Comparison of ENCODE assay signal across 1 cellular context in the genomic region with DNA sequence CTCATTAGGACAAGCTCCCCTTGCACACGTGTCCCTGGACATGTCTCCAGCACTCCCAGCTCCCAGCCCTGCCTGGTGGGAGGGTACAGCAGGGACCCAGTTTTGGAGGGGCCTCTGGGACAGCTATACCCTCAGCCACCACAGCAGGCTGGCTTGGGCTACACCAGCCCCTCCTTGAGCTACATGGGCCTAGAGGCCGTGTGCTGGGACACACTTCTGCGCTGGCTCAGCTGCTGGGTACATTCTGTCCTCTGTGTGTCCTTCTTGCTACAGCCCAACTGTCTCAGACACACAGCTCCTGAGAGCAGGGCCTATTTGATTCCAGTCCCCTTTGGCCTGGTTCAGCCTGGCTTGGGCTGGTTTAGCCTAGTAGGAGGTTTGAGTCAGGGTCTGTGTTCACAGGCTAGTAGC.
TF ChIP-seq lines count a peak whose summit lies in the region.

No MANE protein-coding gene starts in this region.

TF ChIP-seq in GM23338, 12 proteins besides CTCF, POLR2A, EP300 and RAD21 (continued from another document):
- TF ChIP-seq, protein P1, sequence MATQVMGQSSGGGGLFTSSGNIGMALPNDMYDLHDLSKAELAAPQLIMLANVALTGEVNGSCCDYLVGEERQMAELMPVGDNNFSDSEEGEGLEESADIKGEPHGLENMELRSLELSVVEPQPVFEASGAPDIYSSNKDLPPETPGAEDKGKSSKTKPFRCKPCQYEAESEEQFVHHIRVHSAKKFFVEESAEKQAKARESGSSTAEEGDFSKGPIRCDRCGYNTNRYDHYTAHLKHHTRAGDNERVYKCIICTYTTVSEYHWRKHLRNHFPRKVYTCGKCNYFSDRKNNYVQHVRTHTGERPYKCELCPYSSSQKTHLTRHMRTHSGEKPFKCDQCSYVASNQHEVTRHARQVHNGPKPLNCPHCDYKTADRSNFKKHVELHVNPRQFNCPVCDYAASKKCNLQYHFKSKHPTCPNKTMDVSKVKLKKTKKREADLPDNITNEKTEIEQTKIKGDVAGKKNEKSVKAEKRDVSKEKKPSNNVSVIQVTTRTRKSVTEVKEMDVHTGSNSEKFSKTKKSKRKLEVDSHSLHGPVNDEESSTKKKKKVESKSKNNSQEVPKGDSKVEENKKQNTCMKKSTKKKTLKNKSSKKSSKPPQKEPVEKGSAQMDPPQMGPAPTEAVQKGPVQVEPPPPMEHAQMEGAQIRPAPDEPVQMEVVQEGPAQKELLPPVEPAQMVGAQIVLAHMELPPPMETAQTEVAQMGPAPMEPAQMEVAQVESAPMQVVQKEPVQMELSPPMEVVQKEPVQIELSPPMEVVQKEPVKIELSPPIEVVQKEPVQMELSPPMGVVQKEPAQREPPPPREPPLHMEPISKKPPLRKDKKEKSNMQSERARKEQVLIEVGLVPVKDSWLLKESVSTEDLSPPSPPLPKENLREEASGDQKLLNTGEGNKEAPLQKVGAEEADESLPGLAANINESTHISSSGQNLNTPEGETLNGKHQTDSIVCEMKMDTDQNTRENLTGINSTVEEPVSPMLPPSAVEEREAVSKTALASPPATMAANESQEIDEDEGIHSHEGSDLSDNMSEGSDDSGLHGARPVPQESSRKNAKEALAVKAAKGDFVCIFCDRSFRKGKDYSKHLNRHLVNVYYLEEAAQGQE (IDR thresholded peaks at IDR 0.05; ENCODE audit: unreplicated experiment): no peak
- TF ChIP-seq, protein P2, sequence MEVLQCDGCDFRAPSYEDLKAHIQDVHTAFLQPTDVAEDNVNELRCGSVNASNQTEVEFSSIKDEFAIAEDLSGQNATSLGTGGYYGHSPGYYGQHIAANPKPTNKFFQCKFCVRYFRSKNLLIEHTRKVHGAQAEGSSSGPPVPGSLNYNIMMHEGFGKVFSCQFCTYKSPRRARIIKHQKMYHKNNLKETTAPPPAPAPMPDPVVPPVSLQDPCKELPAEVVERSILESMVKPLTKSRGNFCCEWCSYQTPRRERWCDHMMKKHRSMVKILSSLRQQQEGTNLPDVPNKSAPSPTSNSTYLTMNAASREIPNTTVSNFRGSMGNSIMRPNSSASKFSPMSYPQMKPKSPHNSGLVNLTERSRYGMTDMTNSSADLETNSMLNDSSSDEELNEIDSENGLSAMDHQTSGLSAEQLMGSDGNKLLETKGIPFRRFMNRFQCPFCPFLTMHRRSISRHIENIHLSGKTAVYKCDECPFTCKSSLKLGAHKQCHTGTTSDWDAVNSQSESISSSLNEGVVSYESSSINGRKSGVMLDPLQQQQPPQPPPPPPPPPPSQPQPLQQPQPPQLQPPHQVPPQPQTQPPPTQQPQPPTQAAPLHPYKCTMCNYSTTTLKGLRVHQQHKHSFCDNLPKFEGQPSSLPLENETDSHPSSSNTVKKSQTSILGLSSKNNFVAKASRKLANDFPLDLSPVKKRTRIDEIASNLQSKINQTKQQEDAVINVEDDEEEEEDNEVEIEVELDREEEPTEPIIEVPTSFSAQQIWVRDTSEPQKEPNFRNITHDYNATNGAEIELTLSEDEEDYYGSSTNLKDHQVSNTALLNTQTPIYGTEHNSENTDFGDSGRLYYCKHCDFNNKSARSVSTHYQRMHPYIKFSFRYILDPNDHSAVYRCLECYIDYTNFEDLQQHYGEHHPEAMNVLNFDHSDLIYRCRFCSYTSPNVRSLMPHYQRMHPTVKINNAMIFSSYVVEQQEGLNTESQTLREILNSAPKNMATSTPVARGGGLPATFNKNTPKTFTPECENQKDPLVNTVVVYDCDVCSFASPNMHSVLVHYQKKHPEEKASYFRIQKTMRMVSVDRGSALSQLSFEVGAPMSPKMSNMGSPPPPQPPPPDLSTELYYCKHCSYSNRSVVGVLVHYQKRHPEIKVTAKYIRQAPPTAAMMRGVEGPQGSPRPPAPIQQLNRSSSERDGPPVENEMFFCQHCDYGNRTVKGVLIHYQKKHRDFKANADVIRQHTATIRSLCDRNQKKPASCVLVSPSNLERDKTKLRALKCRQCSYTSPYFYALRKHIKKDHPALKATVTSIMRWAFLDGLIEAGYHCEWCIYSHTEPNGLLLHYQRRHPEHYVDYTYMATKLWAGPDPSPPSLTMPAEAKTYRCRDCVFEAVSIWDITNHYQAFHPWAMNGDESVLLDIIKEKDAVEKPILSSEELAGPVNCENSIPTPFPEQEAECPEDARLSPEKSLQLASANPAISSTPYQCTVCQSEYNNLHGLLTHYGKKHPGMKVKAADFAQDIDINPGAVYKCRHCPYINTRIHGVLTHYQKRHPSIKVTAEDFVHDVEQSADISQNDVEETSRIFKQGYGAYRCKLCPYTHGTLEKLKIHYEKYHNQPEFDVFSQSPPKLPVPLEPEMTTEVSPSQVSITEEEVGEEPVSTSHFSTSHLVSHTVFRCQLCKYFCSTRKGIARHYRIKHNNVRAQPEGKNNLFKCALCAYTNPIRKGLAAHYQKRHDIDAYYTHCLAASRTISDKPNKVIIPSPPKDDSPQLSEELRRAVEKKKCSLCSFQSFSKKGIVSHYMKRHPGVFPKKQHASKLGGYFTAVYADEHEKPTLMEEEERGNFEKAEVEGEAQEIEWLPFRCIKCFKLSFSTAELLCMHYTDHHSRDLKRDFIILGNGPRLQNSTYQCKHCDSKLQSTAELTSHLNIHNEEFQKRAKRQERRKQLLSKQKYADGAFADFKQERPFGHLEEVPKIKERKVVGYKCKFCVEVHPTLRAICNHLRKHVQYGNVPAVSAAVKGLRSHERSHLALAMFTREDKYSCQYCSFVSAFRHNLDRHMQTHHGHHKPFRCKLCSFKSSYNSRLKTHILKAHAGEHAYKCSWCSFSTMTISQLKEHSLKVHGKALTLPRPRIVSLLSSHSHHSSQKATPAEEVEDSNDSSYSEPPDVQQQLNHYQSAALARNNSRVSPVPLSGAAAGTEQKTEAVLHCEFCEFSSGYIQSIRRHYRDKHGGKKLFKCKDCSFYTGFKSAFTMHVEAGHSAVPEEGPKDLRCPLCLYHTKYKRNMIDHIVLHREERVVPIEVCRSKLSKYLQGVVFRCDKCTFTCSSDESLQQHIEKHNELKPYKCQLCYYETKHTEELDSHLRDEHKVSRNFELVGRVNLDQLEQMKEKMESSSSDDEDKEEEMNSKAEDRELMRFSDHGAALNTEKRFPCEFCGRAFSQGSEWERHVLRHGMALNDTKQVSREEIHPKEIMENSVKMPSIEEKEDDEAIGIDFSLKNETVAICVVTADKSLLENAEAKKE (CRISPR knock-in tag; IDR thresholded peaks at IDR 0.05): no peak
- TF ChIP-seq ZNF114 (CRISPR knock-in tag; IDR thresholded peaks at IDR 0.05) (no peak), NANOG (IDR thresholded peaks at IDR 0.05; ENCODE audit: borderline replicate concordance) (no peak), POLR2AphosphoS5 (IDR thresholded peaks at IDR 0.05; ENCODE audit: low read depth) (no peak), JUNB (IDR thresholded peaks at IDR 0.05; ENCODE audit: unreplicated experiment) (no peak), EZH2phosphoT487 (IDR thresholded peaks at IDR 0.05; ENCODE audit: unreplicated experiment) (no peak), STAT1 (IDR thresholded peaks at IDR 0.05; ENCODE audit: unreplicated experiment) (no peak)
- TF ChIP-seq, protein P3, sequence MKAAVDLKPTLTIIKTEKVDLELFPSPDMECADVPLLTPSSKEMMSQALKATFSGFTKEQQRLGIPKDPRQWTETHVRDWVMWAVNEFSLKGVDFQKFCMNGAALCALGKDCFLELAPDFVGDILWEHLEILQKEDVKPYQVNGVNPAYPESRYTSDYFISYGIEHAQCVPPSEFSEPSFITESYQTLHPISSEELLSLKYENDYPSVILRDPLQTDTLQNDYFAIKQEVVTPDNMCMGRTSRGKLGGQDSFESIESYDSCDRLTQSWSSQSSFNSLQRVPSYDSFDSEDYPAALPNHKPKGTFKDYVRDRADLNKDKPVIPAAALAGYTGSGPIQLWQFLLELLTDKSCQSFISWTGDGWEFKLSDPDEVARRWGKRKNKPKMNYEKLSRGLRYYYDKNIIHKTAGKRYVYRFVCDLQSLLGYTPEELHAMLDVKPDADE (IDR thresholded peaks at IDR 0.05): no peak
